13 cellular contexts compared by ENCODE assay signal in the genomic region with DNA sequence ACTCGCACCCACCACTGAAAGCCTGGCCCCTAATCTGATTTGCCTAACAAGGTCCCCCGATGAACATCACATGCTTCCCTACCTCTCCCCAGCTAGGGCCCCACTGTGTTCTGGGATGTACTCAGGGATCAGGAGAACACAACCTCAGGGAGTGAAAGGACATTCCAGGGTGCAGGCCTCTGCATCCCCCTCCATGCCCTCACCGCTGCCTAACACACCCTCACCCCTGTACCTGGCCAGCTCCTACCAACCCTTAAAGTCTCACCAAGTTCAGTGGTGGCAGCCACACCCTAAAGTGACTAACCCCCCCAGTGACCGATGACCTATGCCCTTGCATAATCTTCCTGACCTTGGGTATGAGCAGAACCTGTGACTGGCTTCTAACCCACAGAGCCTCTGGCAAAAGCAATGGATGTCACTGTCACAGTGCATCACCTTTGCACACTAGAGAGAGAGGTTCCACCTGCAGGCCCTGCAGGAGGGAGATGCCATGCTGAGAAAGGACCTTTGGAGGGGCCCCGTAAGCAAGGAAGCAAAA.
"Had no signal": no experiment of that assay in that cellular context is flagged by ENCODE, and none has a peak within 500 bp of the region (broad histone marks: within the 10 kb centered on the region; RNA-seq: fewer than 3 reads in every experiment).

No MANE protein-coding gene starts in this region.

- H3K27me3 ChIP-seq: ovary, tibial nerve had no signal

- H3K27me3 Mint-ChIP-seq: activated CD4-positive, alpha-beta memory T cell treated with anti-CD3 and anti-CD28 coated beads for 36 hours had no signal

- H3K4me1 Mint-ChIP-seq: memory B cell had no signal

- H3K27ac Mint-ChIP-seq: activated CD4-positive, alpha-beta memory T cell treated with anti-CD3 and anti-CD28 coated beads for 36 hours; activated naive CD4-positive, alpha-beta T cell treated with anti-CD3 and anti-CD28 coated beads, Interleukin-2, amount 50 U/mL, for 24 hours; dendritic cell treated with granulocyte-macrophage colony-stimulating factor and Interleukin-4, amounts not matched to agents 40 ng/mL and 50 ng/mL, for 4 days; memory B cell had no signal

- H3K36me3 ChIP-seq: left ventricle myocardium inferior, ovary, tibial nerve had no signal

- DNase-seq: activated CD4-positive, alpha-beta memory T cell treated with anti-CD3 and anti-CD28 coated beads for 36 hours; activated CD4-positive, CD25-positive, alpha-beta regulatory T cell treated with anti-CD3 and anti-CD28 coated beads, Interleukin-2, amount 50 U/mL, for 72 hours; amygdala; cerebellar nuclear complex; erythroblast; left ventricle myocardium inferior; stimulated activated CD4-positive, alpha-beta T cell treated with anti-CD3 and anti-CD28 coated beads, Interleukin-4, amount 100 ng/mL, for 4 hours; T-helper 2 cell had no signal

- H3K9me3 ChIP-seq: left ventricle myocardium inferior, ovary, tibial nerve had no signal

- H3K27ac ChIP-seq: left ventricle myocardium inferior, ovary, tibial nerve had no signal

- H3K9me3 Mint-ChIP-seq: activated CD4-positive, alpha-beta memory T cell treated with anti-CD3 and anti-CD28 coated beads for 36 hours; activated naive CD4-positive, alpha-beta T cell treated with anti-CD3 and anti-CD28 coated beads, Interleukin-2, amount 50 U/mL, for 24 hours; dendritic cell treated with granulocyte-macrophage colony-stimulating factor and Interleukin-4, amounts not matched to agents 40 ng/mL and 50 ng/mL, for 4 days; memory B cell had no signal

- H3K4me3 Mint-ChIP-seq: activated CD4-positive, alpha-beta memory T cell treated with anti-CD3 and anti-CD28 coated beads for 36 hours; dendritic cell treated with granulocyte-macrophage colony-stimulating factor and Interleukin-4, amounts not matched to agents 40 ng/mL and 50 ng/mL, for 4 days; memory B cell had no signal

- H3K4me3 ChIP-seq: left ventricle myocardium inferior, ovary, tibial nerve had no signal

- H3K36me3 Mint-ChIP-seq: activated naive CD4-positive, alpha-beta T cell treated with anti-CD3 and anti-CD28 coated beads, Interleukin-2, amount 50 U/mL, for 24 hours; memory B cell had no signal
